In the genomic region with DNA sequence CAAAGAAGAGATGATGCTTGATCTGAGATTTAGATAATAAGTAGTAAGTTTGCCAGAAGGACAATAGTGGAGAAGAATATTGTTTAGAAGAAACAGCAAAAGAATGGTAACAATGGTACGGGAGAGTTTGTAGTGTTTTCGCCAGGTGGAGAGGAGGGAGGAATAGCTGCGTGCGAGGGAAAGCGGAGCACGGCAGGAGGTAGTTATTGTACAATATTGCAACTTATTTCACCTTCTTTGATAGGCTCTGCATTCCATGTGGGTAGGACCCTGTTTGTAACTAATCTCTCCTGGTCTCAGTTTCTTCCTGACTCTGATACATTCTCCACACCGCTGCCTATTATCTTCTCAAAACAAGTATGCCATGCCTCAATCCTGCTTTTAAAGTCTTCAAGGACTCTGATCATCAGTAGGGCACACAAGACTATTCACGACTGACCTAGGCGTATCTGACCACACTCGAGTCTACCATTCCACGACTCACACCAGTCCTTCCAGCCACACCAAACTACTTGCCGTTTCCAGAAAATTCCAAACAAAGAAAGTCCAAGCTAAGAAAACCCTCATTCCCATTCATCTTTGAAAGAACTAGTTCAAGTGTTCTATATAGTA, we compare ENCODE assay signal across 1 cellular context.
TF ChIP-seq lines count a peak whose summit lies in the region.

No MANE protein-coding gene starts in this region.

TF ChIP-seq in endothelial cell of umbilical vein, 7 proteins besides CTCF, POLR2A, EP300 and RAD21 (continued from another document):
- TF ChIP-seq GATA2 (IDR thresholded peaks at IDR 0.05; ENCODE audit: insufficient read depth, insufficient read length, low read depth, low read length) (no peak), JUN (IDR thresholded peaks at IDR 0.05; ENCODE audit: borderline replicate concordance, insufficient read depth, insufficient read length, low read depth) (no peak), POLR2AphosphoS5 (IDR thresholded peaks at IDR 0.05; ENCODE audit: insufficient read depth, low read depth, low read length) (no peak), MYC (IDR thresholded peaks at IDR 0.05; ENCODE audit: low read depth, low read length) (no peak)
